ENCODE assay signal across 20 cellular contexts in the genomic region with DNA sequence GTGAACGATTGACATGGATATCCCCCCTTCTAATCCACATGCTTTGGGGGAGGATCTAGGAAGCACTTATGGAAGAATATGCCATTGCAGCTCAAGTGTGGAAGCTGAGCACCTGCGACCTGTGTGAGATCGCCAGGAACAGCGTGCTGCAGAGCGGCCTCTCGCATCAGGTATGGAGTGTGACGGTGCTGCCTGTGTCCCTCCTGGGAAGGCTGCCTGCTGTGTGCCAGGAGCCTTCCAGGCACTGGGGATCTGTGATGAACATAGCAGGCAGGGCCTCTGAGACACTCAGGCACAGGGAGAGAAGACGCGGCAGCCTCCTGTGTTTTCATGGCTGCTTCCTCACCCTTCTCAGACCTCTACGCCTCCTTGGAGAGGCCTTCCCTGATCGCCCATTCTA.
"Had no signal": no experiment of that assay in that cellular context is flagged by ENCODE, and none has a peak within 500 bp of the region (broad histone marks: within the 10 kb centered on the region; RNA-seq: fewer than 3 reads in every experiment).

No MANE protein-coding gene starts in this region.

- H2AFZ ChIP-seq: hepatocyte had no signal

- H3K27me3 Mint-ChIP-seq: naive thymus-derived CD8-positive, alpha-beta T cell; stimulated activated naive CD8-positive, alpha-beta T cell treated with anti-CD3 and anti-CD28 coated beads, Interleukin-15, Interleukin-2, amounts not matched to agents 100 ng/mL and 50 ng/mL, for 24 hours had no signal

- H3K9me3 Mint-ChIP-seq: activated T-helper 2 cell treated with anti-CD3 and anti-CD28 coated beads, Interferon-gamma antibody, Interleukin-2, Interleukin-4, amounts not matched to agents 10 μg/mL and 5 μg/mL and 100 μg/mL, durations not matched to agents 14 hours and 24 hours and 36 hours; naive thymus-derived CD8-positive, alpha-beta T cell; stimulated activated naive CD8-positive, alpha-beta T cell treated with anti-CD3 and anti-CD28 coated beads, Interleukin-15, Interleukin-2, amounts not matched to agents 100 ng/mL and 50 ng/mL, for 24 hours had no signal

- H3K27ac ChIP-seq: hepatocyte, prostate gland, testis had no signal

- ATAC-seq: activated CD4-positive, CD25-positive, alpha-beta regulatory T cell treated with anti-CD3 and anti-CD28 coated beads, Interleukin-2, amount 50 U/mL, for 24 hours; esophagus mucosa; mucosa of descending colon; naive thymus-derived CD8-positive, alpha-beta T cell; right cardiac atrium had no signal

- H3K4me3 ChIP-seq: hepatocyte, mucosa of descending colon, prostate gland, testis had no signal

- H3K4me2 ChIP-seq: hepatocyte had no signal

- H3K4me1 ChIP-seq: prostate gland, testis had no signal

- H3K27me3 ChIP-seq: hepatocyte, testis had no signal

- H3K27ac Mint-ChIP-seq: activated T-helper 2 cell treated with anti-CD3 and anti-CD28 coated beads, Interferon-gamma antibody, Interleukin-2, Interleukin-4, amounts not matched to agents 10 μg/mL and 5 μg/mL and 100 μg/mL, durations not matched to agents 14 hours and 24 hours and 36 hours; stimulated activated naive CD8-positive, alpha-beta T cell treated with anti-CD3 and anti-CD28 coated beads, Interleukin-15, Interleukin-2, amounts not matched to agents 100 ng/mL and 50 ng/mL, for 24 hours had no signal

- H3K4me3 Mint-ChIP-seq: naive thymus-derived CD8-positive, alpha-beta T cell; stimulated activated naive CD8-positive, alpha-beta T cell treated with anti-CD3 and anti-CD28 coated beads, Interleukin-15, Interleukin-2, amounts not matched to agents 100 ng/mL and 50 ng/mL, for 24 hours had no signal

- DNase-seq: activated CD4-positive, alpha-beta T cell treated with anti-CD3 and anti-CD28 coated beads, Interleukin-2, amount 50 U/mL, for 1 hour; activated naive CD4-positive, alpha-beta T cell treated with anti-CD3 and anti-CD28 coated beads, Interleukin-2, amount 50 U/mL, for 16 hours; activated T-cell treated with anti-CD3 and anti-CD28 coated beads for 4 hours; islet precursor cell; mucosa of descending colon; naive thymus-derived CD8-positive, alpha-beta T cell; occipital lobe; small intestine; stimulated activated CD4-positive, alpha-beta T cell treated with anti-CD3 and anti-CD28 coated beads, Interleukin-4, amount 100 ng/mL, for 4 hours; stimulated activated CD8-positive, alpha-beta memory T cell treated with anti-CD3 and anti-CD28 coated beads, Interleukin-4, amount 100 ng/mL, for 48 hours; T-helper 1 cell; T1000; testis had no signal

- H3K9me3 ChIP-seq: mucosa of descending colon, prostate gland, testis had no signal
